8 cellular contexts compared by ENCODE assay signal in genomic region chr1:31183927-31184554, GRCh38. TPM values are rescaled to one million over a fixed set of nuclear protein-coding genes. Genes with fewer than 3 reads are reported as not detected.
A peak's percentile ranks its signal among the peaks of the same experiment; 100 is the strongest.
DNase-seq lines count a peak whose midpoint lies in the region; ATAC-seq and TF ChIP-seq lines count a peak whose summit lies in the region.

No MANE protein-coding gene starts in this region.

- H4K20me1 ChIP-seq in PC-9 (ENCODE audit: insufficient read depth) = no peaks in the 10 kb centered on the region

- CTCF ChIA-PET in PC-9 (lab: Charles Lee) (interaction anchor here (0.6 to 1.2 kb wide), 3 partner anchors 14 to 41 kb away, joined by 4 to 9 read pairs (median 5); no protein-coding TSS in a partner anchor), MCF 10A (lab: Yijun Ruan, JAX) (interaction anchor here (0.6 to 6.9 kb wide), 61 partner anchors 8 to 1017 kb away, joined by 3 to 78 read pairs (median 4); partner anchors contain the start of genes SNRNP40 and ZCCHC17)

- H3K27me3 Mint-ChIP-seq in MCF 10A (ENCODE audit: insufficient read depth, unreplicated experiment) = peaks cover 33% of the 10 kb centered on the region

- no peaks in the 10 kb centered on the region for H3K9me3 Mint-ChIP-seq in MCF 10A (ENCODE audit: unreplicated experiment)

- H2AFZ ChIP-seq in PC-9 = no peak overlapping the region

- DNase-seq in DMS79 treated with DMSO at 0.1 percent for 48 hours (lab: John Stamatoyannopoulos, UW) (peak; percentile 71), HuH-7.5 (ENCODE audit: low spot score) (peak; percentile 53), PC-9 (peak in 1 of 2 experiments; percentile 34), MCF 10A (ENCODE audit: unreplicated experiment) (peak; percentile 56), lung (ENCODE audit: low spot score) (no peak), transverse colon (peak; percentile 30)

- H3K36me3 ChIP-seq in PC-9 (ENCODE audit: low read depth) (no peaks in the 10 kb centered on the region), lung (ENCODE audit: control insufficient read depth in 2 of 2, insufficient read depth in 2 of 2, low read length in 2 of 2) (no peaks in the 10 kb centered on the region), transverse colon (no peaks in the 10 kb centered on the region)

- H3K4me3 ChIP-seq in PC-9 (no peak overlapping the region), lung (no peak overlapping the region), transverse colon (no peak overlapping the region)

- no peak overlapping the region for H3K27ac Mint-ChIP-seq in MCF 10A (ENCODE audit: low read depth, unreplicated experiment)

- POLR2A ChIA-PET in PC-9 (lab: Charles Lee; ENCODE audit: unreplicated experiment) (interaction anchor here (0.6 to 0.7 kb wide), 2 partner anchors 154 to 472 kb away, joined by 3 to 4 read pairs; no protein-coding TSS in a partner anchor), MCF 10A (lab: Yijun Ruan, JAX) (interaction anchor here (1.1 to 1.6 kb wide), 2 partner anchors 18 to 113 kb away, joined by 3 to 6 read pairs; partner anchors contain the start of genes SNRNP40 and ZCCHC17)

- H3K4me1 ChIP-seq in PC-9 (replicated peaks; ENCODE audit: insufficient read depth) = no peaks in the 10 kb centered on the region
- peaks cover 0 to 8% of the 10 kb centered on the region in 2 donors for H3K4me1 ChIP-seq in lung (ENCODE audit: control insufficient read depth in 2 of 2, insufficient read depth in 2 of 2, low read length in 2 of 2)
- H3K4me1 ChIP-seq in transverse colon = peaks cover 5 to 14% (median 12%) of the 10 kb centered on the region in 4 donors

- H3K9me2 ChIP-seq in PC-9 (ENCODE audit: insufficient read depth) = no peaks in the 10 kb centered on the region

- ATAC-seq in lung (ENCODE audit: insufficient read depth, low FRiP score) (no peak), HG02852 (IDR thresholded peaks at IDR 0.05; ENCODE audit: unreplicated experiment) (no peak), HG03565 (IDR thresholded peaks at IDR 0.05; ENCODE audit: unreplicated experiment) (no peak)

- no peak for TF ChIP-seq EP300 in transverse colon (IDR thresholded peaks at IDR 0.05; ENCODE audit: low read depth)

- no peaks in the 10 kb centered on the region for H3K36me3 Mint-ChIP-seq in MCF 10A (ENCODE audit: insufficient read depth, unreplicated experiment)

- H3K79me2 ChIP-seq in PC-9 (ENCODE audit: low read depth) = no peaks in the 10 kb centered on the region

- TF ChIP-seq CTCF in PC-9 (conservative IDR thresholded peaks at IDR 0.05) (peak; percentile 80), MCF 10A (IDR thresholded peaks at IDR 0.05; ENCODE audit: unreplicated experiment) (peak; percentile 88), lung (IDR thresholded peaks at IDR 0.05; ENCODE audit: control extremely low read depth, extremely low read depth) (peak; percentile 35), transverse colon (IDR thresholded peaks at IDR 0.05) (peak; percentile 68 to 85 (median 78))

- H3K9me3 ChIP-seq in PC-9 (ENCODE audit: insufficient read depth, low read depth) (no peaks in the 10 kb centered on the region), lung (ENCODE audit: control insufficient read depth in 2 of 2, insufficient read depth in 1 of 2, low read length in 1 of 2) (no peaks in the 10 kb centered on the region), transverse colon (no peaks in the 10 kb centered on the region)

- TF ChIP-seq POLR2A in transverse colon (IDR thresholded peaks at IDR 0.05) = no peak

- no peak overlapping the region for H3K4me3 Mint-ChIP-seq in MCF 10A (ENCODE audit: unreplicated experiment)

- no TSS peak for BruUV-seq in PC-9 (replicated peaks; lab: Mats Ljungman, UMichigan)
- no TSS peak for BruUV-seq in MCF 10A (replicated peaks; lab: Mats Ljungman, UMichigan)

- no peaks in the 10 kb centered on the region for H3F3A ChIP-seq in PC-9 (ENCODE audit: insufficient read depth, low read depth)

- H3K27me3 ChIP-seq in PC-9 (ENCODE audit: insufficient read depth, low read depth) = no peaks in the 10 kb centered on the region
- H3K27me3 ChIP-seq in lung (ENCODE audit: control insufficient read depth, insufficient read depth) = no peaks in the 10 kb centered on the region
- H3K27me3 ChIP-seq in transverse colon = peaks cover 35% of the 10 kb centered on the region

- H3K4me1 Mint-ChIP-seq in MCF 10A (ENCODE audit: insufficient read depth, unreplicated experiment) = peaks cover 4% of the 10 kb centered on the region

- intact Hi-C loops in PC-9 (cut with micrococcal nuclease; ENCODE audit: unreplicated experiment) = loop anchor here (2.0 to 10.0 kb wide), 4 partner anchors 151 to 601 kb away; no protein-coding TSS in a partner anchor
- intact Hi-C loops in MCF 10A (cut with micrococcal nuclease) = loop anchor here (2.0 to 10.0 kb wide), 2 partner anchors 365 to 399 kb away; no protein-coding TSS in a partner anchor
- intact Hi-C loops in transverse colon (cut with DNase I; ENCODE audit: low total_unique reads) = loop anchor here (10.0 kb wide), 1 partner anchor 241 kb away; no protein-coding TSS in a partner anchor

- no peak overlapping the region for H3K4me2 ChIP-seq in PC-9

- in situ Hi-C loops in transverse colon (cut with MboI; ENCODE audit: low pct_ligation_motif_present in 1 of 4, low pct_unique_long_range_greater_than_20kb in 1 of 4, low sequenced_read_pairs in 3 of 4) = loop anchor here in 3 of 4 donors (10.0 to 25.0 kb wide), 4 partner anchors 151 to 378 kb away; no protein-coding TSS in a partner anchor

- no peak overlapping the region for H3K27ac ChIP-seq in PC-9
- H3K27ac ChIP-seq in lung (ENCODE audit: low read depth in 1 of 2, low read length in 1 of 2) = no peak overlapping the region
- H3K27ac ChIP-seq in transverse colon = no peak overlapping the region

- 47 to 48% methylated on average over 6 of the region's 6 CpGs for WGBS in lung, 2 donors
- WGBS in transverse colon (ENCODE audit: low coverage in 1 of 2), 2 donors = 41% methylated on average over 6 of the region's 6 CpGs; no CpG with 5 or more reads in 1 of the 2 donors

RNA-seq across cellular contexts. Expression of gene NKAIN1, which starts 55.6 kb away (rescaled TPM):
- total RNA-seq in PC-9 (2021) (0.96 TPM in 1 of 2 replicates, not detected in the other), MCF 10A (2022) (0.12 TPM in 1 of 2 replicates, not detected in the other), lung (not detected), transverse colon (not detected)
- polyA plus RNA-seq in lung = under 1 TPM in 1 of 2 donors, not detected in 1; 0.03 TPM

Comparison
In these comparisons a context has a peak if more than half of its experiments do, and no peak if none do; other contexts are left out.
1. CTCF ChIP-seq: peak in every context shown above with its lines; median percentile 88 in MCF 10A; 80 in PC-9; 78 in transverse colon; 35 in lung.